In genomic region chr1:161706483-161707347, GRCh38 we compare ENCODE assay signal across 1 cellular context.
A peak's percentile ranks its signal among the peaks of the same experiment; 100 is the strongest.
TF ChIP-seq lines count a peak whose summit lies in the region.

A gene with protein sequence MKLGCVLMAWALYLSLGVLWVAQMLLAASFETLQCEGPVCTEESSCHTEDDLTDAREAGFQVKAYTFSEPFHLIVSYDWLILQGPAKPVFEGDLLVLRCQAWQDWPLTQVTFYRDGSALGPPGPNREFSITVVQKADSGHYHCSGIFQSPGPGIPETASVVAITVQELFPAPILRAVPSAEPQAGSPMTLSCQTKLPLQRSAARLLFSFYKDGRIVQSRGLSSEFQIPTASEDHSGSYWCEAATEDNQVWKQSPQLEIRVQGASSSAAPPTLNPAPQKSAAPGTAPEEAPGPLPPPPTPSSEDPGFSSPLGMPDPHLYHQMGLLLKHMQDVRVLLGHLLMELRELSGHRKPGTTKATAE (plus strand): TSS chr1:161707229. CDS start chr1:161707265, 36 bp downstream.

TF ChIP-seq in HEK293, 187 proteins besides CTCF, POLR2A, EP300 and RAD21 (continued from another document):
- TF ChIP-seq, protein P1, sequence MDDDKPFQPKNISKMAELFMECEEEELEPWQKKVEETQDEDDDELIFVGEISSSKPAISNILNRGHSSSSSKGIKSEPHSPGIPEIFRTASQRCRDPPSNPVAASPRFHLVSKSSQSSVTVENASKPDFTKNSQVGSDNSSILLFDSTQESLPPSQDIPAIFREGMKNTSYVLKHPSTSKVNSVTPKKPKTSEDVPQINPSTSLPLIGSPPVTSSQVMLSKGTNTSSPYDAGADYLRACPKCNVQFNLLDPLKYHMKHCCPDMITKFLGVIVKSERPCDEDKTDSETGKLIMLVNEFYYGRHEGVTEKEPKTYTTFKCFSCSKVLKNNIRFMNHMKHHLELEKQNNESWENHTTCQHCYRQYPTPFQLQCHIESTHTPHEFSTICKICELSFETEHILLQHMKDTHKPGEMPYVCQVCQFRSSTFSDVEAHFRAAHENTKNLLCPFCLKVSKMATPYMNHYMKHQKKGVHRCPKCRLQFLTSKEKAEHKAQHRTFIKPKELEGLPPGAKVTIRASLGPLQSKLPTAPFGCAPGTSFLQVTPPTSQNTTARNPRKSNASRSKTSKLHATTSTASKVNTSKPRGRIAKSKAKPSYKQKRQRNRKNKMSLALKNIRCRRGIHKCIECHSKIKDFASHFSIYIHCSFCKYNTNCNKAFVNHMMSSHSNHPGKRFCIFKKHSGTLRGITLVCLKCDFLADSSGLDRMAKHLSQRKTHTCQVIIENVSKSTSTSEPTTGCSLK (tag by site-specific recombination; IDR thresholded peaks at IDR 0.05), result no peak
- 0 out of 2 replicates have a peak, but pooled peaks have one; percentile 12 for TF ChIP-seq ZFP69B (tag by site-specific recombination; IDR thresholded peaks at IDR 0.05)
- TF ChIP-seq ZNF629 (tag by site-specific recombination; IDR thresholded peaks at IDR 0.05), result peak; percentile 36
- no peak for TF ChIP-seq ZNF112 (tag by site-specific recombination; IDR thresholded peaks at IDR 0.05)
- TF ChIP-seq KLF16 (tag by site-specific recombination; IDR thresholded peaks at IDR 0.05), result no peak
- TF ChIP-seq ZNF658 (tag by site-specific recombination; IDR thresholded peaks at IDR 0.05), result no peak
- TF ChIP-seq SP2 (tag by site-specific recombination; IDR thresholded peaks at IDR 0.05), result no peak
- no peak for TF ChIP-seq ZSCAN30 (tag by site-specific recombination; IDR thresholded peaks at IDR 0.05)
- TF ChIP-seq OVOL3 (tag by site-specific recombination; IDR thresholded peaks at IDR 0.05), result no peak
